Comparison of ENCODE assay signal across 20 cellular contexts in the genomic region with DNA sequence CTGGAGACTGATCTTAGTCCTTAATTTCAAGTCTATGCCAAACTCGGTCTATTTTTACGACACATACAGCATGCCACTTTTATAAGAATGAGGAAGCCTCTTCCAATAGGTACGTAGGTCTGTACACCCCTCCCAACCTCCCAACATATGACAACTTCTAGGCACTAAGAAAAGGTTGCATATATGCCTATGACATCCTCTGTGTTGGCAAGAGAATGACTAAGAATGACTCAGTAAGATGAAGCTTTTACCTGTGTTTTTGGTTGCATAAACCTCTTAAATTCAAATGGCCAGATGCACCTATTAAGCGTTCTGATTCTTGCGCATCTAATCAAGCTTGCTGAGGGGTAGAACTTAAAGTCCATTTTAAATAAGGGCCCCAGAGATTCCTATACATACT.
DNase-seq lines count a peak whose midpoint lies in the region; FAIRE-seq and TF ChIP-seq lines count a peak whose summit lies in the region.
"Had no signal": no experiment of that assay in that cellular context is flagged by ENCODE, and none has a peak within 500 bp of the region (broad histone marks: within the 10 kb centered on the region; RNA-seq: fewer than 3 reads in every experiment).

No MANE protein-coding gene starts in this region.

- no peaks in the 10 kb centered on the region for H3K27me3 ChIP-seq in breast epithelium
- no peaks in the 10 kb centered on the region for H3K27me3 ChIP-seq in bronchial epithelial cell (ENCODE audit: control insufficient read depth, insufficient read depth, low read length)
- H3K27me3 ChIP-seq in keratinocyte (ENCODE audit: control insufficient read depth, extremely low read depth, insufficient read depth, low read length): no peaks in the 10 kb centered on the region

- POLR2A ChIA-PET in MCF 10A (lab: Yijun Ruan, JAX): interaction anchor here (1.0 kb wide), 1 partner anchor 14 kb away, joined by 3 read pairs; no protein-coding TSS in a partner anchor

- H3K9ac ChIP-seq in keratinocyte (ENCODE audit: control insufficient read depth, extremely low read depth, insufficient read depth, low read length): no peak overlapping the region

- H3K27me3 Mint-ChIP-seq in MCF 10A (ENCODE audit: insufficient read depth, unreplicated experiment): no peaks in the 10 kb centered on the region

- CTCF ChIA-PET in MCF 10A (lab: Yijun Ruan, JAX): no interaction called here

- H3K4me1 Mint-ChIP-seq in MCF 10A (ENCODE audit: insufficient read depth, unreplicated experiment): peaks cover 18% of the 10 kb centered on the region
- H3K4me1 Mint-ChIP-seq: CD14-positive monocyte had no signal

- H3K36me3 ChIP-seq in breast epithelium (no peaks in the 10 kb centered on the region), bronchial epithelial cell (ENCODE audit: control insufficient read depth, insufficient read depth, low read length) (no peaks in the 10 kb centered on the region), keratinocyte (ENCODE audit: control insufficient read depth in 2 of 2, extremely low read depth in 1 of 2, insufficient read depth in 2 of 2, low read length in 2 of 2) (no peaks in the 10 kb centered on the region)
- H3K36me3 ChIP-seq: HAP-1 had no signal

- no TSS peak for BruUV-seq in MCF 10A (replicated peaks; lab: Mats Ljungman, UMichigan)

- dilution Hi-C loops in keratinocyte (cut with MboI; ENCODE audit: extremely low pct_ligation_motif_present, low sequenced_read_pairs): no loop called here

- no peak overlapping the region for H3K4me2 ChIP-seq in keratinocyte (ENCODE audit: control insufficient read depth, extremely low read depth, insufficient read depth, low read depth, low read length)

- H3K9me1 ChIP-seq in keratinocyte (ENCODE audit: control insufficient read depth, extremely low read depth, insufficient read depth, low read length): no peaks in the 10 kb centered on the region

- H3K9me3 ChIP-seq in breast epithelium (no peaks in the 10 kb centered on the region), keratinocyte (ENCODE audit: control insufficient read depth, low read depth, low read length) (no peaks in the 10 kb centered on the region)
- H3K9me3 ChIP-seq: HAP-1 had no signal

- intact Hi-C loops in MCF 10A (cut with micrococcal nuclease): no loop called here
- intact Hi-C loops in breast epithelium (cut with DNase I; ENCODE audit: low total_unique reads): no loop called here

- no peaks in the 10 kb centered on the region for H4K20me1 ChIP-seq in keratinocyte (ENCODE audit: control insufficient read depth, extremely low read depth, insufficient read depth, low read length)

- H3K27ac ChIP-seq in breast epithelium: no peak overlapping the region
- no peak overlapping the region for H3K27ac ChIP-seq in keratinocyte (ENCODE audit: control insufficient read depth, insufficient read depth, low read length)
- H3K27ac ChIP-seq: 22Rv1 had no signal

- H3K4me3 ChIP-seq in breast epithelium: no peak overlapping the region
- H3K4me3 ChIP-seq in bronchial epithelial cell (ENCODE audit: low read depth, low read length): no peak overlapping the region
- H3K4me3 ChIP-seq in keratinocyte (ENCODE audit: control insufficient read depth in 2 of 3, extremely low read depth in 1 of 3, insufficient read depth in 2 of 3, low read depth in 1 of 3, low read length in 3 of 3): no peak overlapping the region
- H3K4me3 ChIP-seq: HAP-1 had no signal

- H3K4me3 Mint-ChIP-seq in MCF 10A (ENCODE audit: unreplicated experiment): no peak overlapping the region
- H3K4me3 Mint-ChIP-seq: CD14-positive monocyte; CD8-positive, alpha-beta T cell had no signal

- peaks cover 7% of the 10 kb centered on the region for H3K36me3 Mint-ChIP-seq in MCF 10A (ENCODE audit: insufficient read depth, unreplicated experiment)
- H3K36me3 Mint-ChIP-seq: CD14-positive monocyte; CD8-positive, alpha-beta T cell had no signal

- DNase-seq in MCF 10A (ENCODE audit: unreplicated experiment) (peak; percentile 62), breast epithelium (ENCODE audit: low spot score in 2 of 2) (no peak), bronchial epithelial cell (ENCODE audit: low read depth) (peak; percentile 86), keratinocyte (ENCODE audit: low read depth, low spot score) (no peak), NCI-H526 treated with DMSO at 0.1 percent for 48 hours (lab: John Stamatoyannopoulos, UW) (no peak), NCI-H510A (lab: John Stamatoyannopoulos, UW) (no peak), RPMI8226 (no peak)
- DNase-seq: CD8-positive, alpha-beta T cell; COR-L47; DMS153; DMS79 treated with DMSO at 0.1 percent for 48 hours; GF-D8 had no signal

- no peak for TF ChIP-seq CTCF in MCF 10A (IDR thresholded peaks at IDR 0.05; ENCODE audit: unreplicated experiment)
- no peak for TF ChIP-seq CTCF in breast epithelium (IDR thresholded peaks at IDR 0.05)
- TF ChIP-seq CTCF in bronchial epithelial cell (IDR thresholded peaks at IDR 0.05; ENCODE audit: insufficient read depth, low read length, severe bottlenecking): no peak
- TF ChIP-seq CTCF in keratinocyte (optimal IDR thresholded peaks at IDR 0.05 in 1 of 3, IDR thresholded peaks at IDR 0.05 in 1 of 3, conservative IDR thresholded peaks at IDR 0.05 in 1 of 3; ENCODE audit: extremely low read depth in 1 of 3, insufficient read depth in 2 of 3, low read length in 3 of 3): no peak

- no peak for TF ChIP-seq POLR2A in breast epithelium (IDR thresholded peaks at IDR 0.05)

- FAIRE-seq in bronchial epithelial cell (lab: Jason Lieb, UNC): no peak
- FAIRE-seq in keratinocyte (lab: Jason Lieb, UNC): peak; percentile 74
- FAIRE-seq: D721Med, GM19239, H1, HepG2, HTR-8/SVneo had no signal

- no peaks in the 10 kb centered on the region for H3K79me2 ChIP-seq in keratinocyte (ENCODE audit: control insufficient read depth, insufficient read depth, low read length)

- no peak overlapping the region for H2AFZ ChIP-seq in keratinocyte (ENCODE audit: control insufficient read depth, low read length)

- H3K4me1 ChIP-seq in breast epithelium (no peaks in the 10 kb centered on the region), keratinocyte (ENCODE audit: control insufficient read depth, extremely low read depth, insufficient read depth, low read length) (peaks cover 9% of the 10 kb centered on the region)
- H3K4me1 ChIP-seq: HAP-1 had no signal

- peaks cover under 1% of the 10 kb centered on the region for H3K9me3 Mint-ChIP-seq in MCF 10A (ENCODE audit: unreplicated experiment)
- H3K9me3 Mint-ChIP-seq: CD8-positive, alpha-beta T cell had no signal

- no peak overlapping the region for H3K27ac Mint-ChIP-seq in MCF 10A (ENCODE audit: low read depth, unreplicated experiment)
- H3K27ac Mint-ChIP-seq: CD14-positive monocyte; CD8-positive, alpha-beta T cell had no signal

Comparison
In these comparisons a context has a peak if more than half of its experiments do, and no peak if none do; other contexts are left out.
1. DNase-seq: peak in MCF 10A (single experiment) and bronchial epithelial cell (single experiment); none in breast epithelium (0 of 2), keratinocyte (single experiment), NCI-H526 treated with DMSO at 0.1 percent for 48 hours (single experiment), NCI-H510A (single experiment) and RPMI8226 (single experiment).